ENCODE assay signal across 8 cellular contexts in genomic region chr6:63527658-63528514, GRCh38. TPM values are rescaled to one million over a fixed set of nuclear protein-coding genes. Genes with fewer than 3 reads are reported as not detected.
DNase-seq lines count a peak whose midpoint lies in the region; ATAC-seq and TF ChIP-seq lines count a peak whose summit lies in the region.

No MANE protein-coding gene starts in this region.

- peaks cover 1% of the 10 kb centered on the region for H3K36me3 Mint-ChIP-seq in activated T-helper 1 cell treated with anti-CD3 and anti-CD28 coated beads, Interleukin-12 subunit alpha, Interleukin-12 subunit beta, Interleukin-2, Interleukin-4 antibody, amounts not matched to agents 30 ng/mL and 10 ng/mL and 1 ng/mL, durations not matched to agents 14 hours and 24 hours and 36 hours (ENCODE audit: low read depth)

- H3K9me3 ChIP-seq in effector memory CD4-positive, alpha-beta T cell (ENCODE audit: control insufficient read depth, low read length): no peaks in the 10 kb centered on the region
- H3K9me3 ChIP-seq in HAP-1: no peaks in the 10 kb centered on the region

- H3K4me3 Mint-ChIP-seq in activated T-helper 1 cell treated with anti-CD3 and anti-CD28 coated beads, Interleukin-12 subunit alpha, Interleukin-12 subunit beta, Interleukin-2, Interleukin-4 antibody, amounts not matched to agents 30 ng/mL and 10 ng/mL and 1 ng/mL, durations not matched to agents 14 hours and 24 hours and 36 hours: no peak overlapping the region

- H3K4me3 ChIP-seq in HFF-Myc (replicated peaks; ENCODE audit: low read depth, low read length) (no peak overlapping the region), HAP-1 (no peak overlapping the region)
- H3K4me3 ChIP-seq in effector memory CD4-positive, alpha-beta T cell (ENCODE audit: insufficient read depth, low read depth, low read length, poor library complexity, severe bottlenecking): no peak overlapping the region

- H3K9me3 Mint-ChIP-seq in activated T-helper 1 cell treated with anti-CD3 and anti-CD28 coated beads, Interleukin-12 subunit alpha, Interleukin-12 subunit beta, Interleukin-2, Interleukin-4 antibody, amounts not matched to agents 30 ng/mL and 10 ng/mL and 1 ng/mL, durations not matched to agents 14 hours and 24 hours and 36 hours: no peaks in the 10 kb centered on the region

- ATAC-seq in left lobe of liver (peak; percentile 84), HG02678 (IDR thresholded peaks at IDR 0.05; ENCODE audit: unreplicated experiment) (no peak)

- no peaks in the 10 kb centered on the region for H3K4me1 ChIP-seq in effector memory CD4-positive, alpha-beta T cell (ENCODE audit: control insufficient read depth, insufficient read depth, low read length, poor library complexity, severe bottlenecking)
- no peaks in the 10 kb centered on the region for H3K4me1 ChIP-seq in HAP-1

- no peak overlapping the region for H3K27ac ChIP-seq in effector memory CD4-positive, alpha-beta T cell (ENCODE audit: insufficient read depth, low read length, poor library complexity, severe bottlenecking)

- DNase-seq in AG08396 (ENCODE audit: low spot score) (peak; percentile 78), HFF-Myc (ENCODE audit: extremely low read depth, low read depth) (peak; percentile 88), left lobe of liver (ENCODE audit: low spot score) (peak; percentile 77), HAP-1 (ENCODE audit: low spot score in 2 of 2) (no peak), cerebellar cortex (ENCODE audit: low spot score) (no peak)
- DNase-seq in activated T-helper 1 cell treated with anti-CD3 and anti-CD28 coated beads, Interleukin-12 subunit alpha, Interleukin-12 subunit beta, Interleukin-2, Interleukin-4 antibody, amounts not matched to agents 30 ng/mL and 10 ng/mL and 1 ng/mL, durations not matched to agents 14 hours and 24 hours and 36 hours (ENCODE audit: low spot score): no peak
- no peak for DNase-seq in effector memory CD4-positive, alpha-beta T cell

- H3K27ac Mint-ChIP-seq in activated T-helper 1 cell treated with anti-CD3 and anti-CD28 coated beads, Interleukin-12 subunit alpha, Interleukin-12 subunit beta, Interleukin-2, Interleukin-4 antibody, amounts not matched to agents 30 ng/mL and 10 ng/mL and 1 ng/mL, durations not matched to agents 14 hours and 24 hours and 36 hours: peak overlapping the region; percentile 29

- intact Hi-C loops in activated T-helper 1 cell treated with anti-CD3 and anti-CD28 coated beads, Interleukin-12 subunit alpha, Interleukin-12 subunit beta, Interleukin-2, Interleukin-4 antibody, amounts not matched to agents 30 ng/mL and 10 ng/mL and 1 ng/mL, durations not matched to agents 14 hours and 24 hours and 36 hours (cut with micrococcal nuclease): loop anchor here (2.0 to 5.0 kb wide), 2 partner anchors 47 to 109 kb away; partner anchors contain the start of gene PHF3

- H3K4me1 Mint-ChIP-seq in activated T-helper 1 cell treated with anti-CD3 and anti-CD28 coated beads, Interleukin-12 subunit alpha, Interleukin-12 subunit beta, Interleukin-2, Interleukin-4 antibody, amounts not matched to agents 30 ng/mL and 10 ng/mL and 1 ng/mL, durations not matched to agents 14 hours and 24 hours and 36 hours (ENCODE audit: low read depth): peaks cover 41% of the 10 kb centered on the region

- TF ChIP-seq CTCF in HFF-Myc (IDR thresholded peaks at IDR 0.05; ENCODE audit: low read depth, low read length, missing control alignments): no peak

- in situ Hi-C loops in HAP-1 (cut with MboI; ENCODE audit: low sequenced_read_pairs): no loop called here

- H3K27me3 Mint-ChIP-seq in activated T-helper 1 cell treated with anti-CD3 and anti-CD28 coated beads, Interleukin-12 subunit alpha, Interleukin-12 subunit beta, Interleukin-2, Interleukin-4 antibody, amounts not matched to agents 30 ng/mL and 10 ng/mL and 1 ng/mL, durations not matched to agents 14 hours and 24 hours and 36 hours (ENCODE audit: insufficient read depth): peaks cover 2% of the 10 kb centered on the region

- H3K36me3 ChIP-seq in effector memory CD4-positive, alpha-beta T cell (ENCODE audit: control insufficient read depth, insufficient read depth, low read length): no peaks in the 10 kb centered on the region
- no peaks in the 10 kb centered on the region for H3K36me3 ChIP-seq in HAP-1 (replicated peaks)

- H3K27me3 ChIP-seq in effector memory CD4-positive, alpha-beta T cell (replicated peaks; ENCODE audit: control insufficient read depth, insufficient read depth, low read length, poor library complexity, severe bottlenecking): no peaks in the 10 kb centered on the region
- no peaks in the 10 kb centered on the region for H3K27me3 ChIP-seq in HAP-1 (ENCODE audit: low read depth)

RNA-seq across cellular contexts. Expression of gene PTP4A1, which starts 44.4 kb away (rescaled TPM):
- total RNA-seq in activated T-helper 1 cell treated with anti-CD3 and anti-CD28 coated beads, Interleukin-12 subunit alpha, Interleukin-12 subunit beta, Interleukin-2, Interleukin-4 antibody, amounts not matched to agents 30 ng/mL and 10 ng/mL and 1 ng/mL, durations not matched to agents 14 hours and 24 hours and 36 hours: 80.0 and 84.7 TPM in 2 replicates
- total RNA-seq in left lobe of liver: 118 TPM

Comparison
In these comparisons a context has a peak if more than half of its experiments do, and no peak if none do; other contexts are left out.
1. DNase-seq: peak in AG08396 (single experiment), HFF-Myc (single experiment) and left lobe of liver (single experiment); none in activated T-helper 1 cell treated with anti-CD3 and anti-CD28 coated beads, Interleukin-12 subunit alpha, Interleukin-12 subunit beta, Interleukin-2, Interleukin-4 antibody, amounts not matched to agents 30 ng/mL and 10 ng/mL and 1 ng/mL, durations not matched to agents 14 hours and 24 hours and 36 hours (single experiment), effector memory CD4-positive, alpha-beta T cell (0 of 3), HAP-1 (0 of 2) and cerebellar cortex (single experiment).